Comparison of ENCODE assay signal across 35 cellular contexts in the genomic region with DNA sequence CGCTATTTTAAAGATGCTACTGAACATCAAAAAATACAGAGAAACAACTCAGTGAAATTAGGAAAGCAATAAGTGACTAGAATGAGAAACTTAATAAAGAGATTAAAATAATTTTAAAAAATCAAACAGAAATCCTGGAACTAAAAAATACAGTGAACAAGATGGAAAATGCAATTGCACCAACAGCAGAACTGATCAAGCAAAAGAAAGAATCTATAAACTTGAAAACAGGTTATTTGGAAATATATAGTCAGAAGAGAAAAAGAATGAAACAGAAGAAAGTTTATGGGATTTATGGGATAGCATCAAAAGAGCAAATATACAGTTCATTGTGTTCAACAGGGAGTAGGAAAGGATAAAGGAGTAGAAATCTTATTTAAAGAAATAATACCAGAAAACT.
"Had no signal": no experiment of that assay in that cellular context is flagged by ENCODE, and none has a peak within 500 bp of the region (broad histone marks: within the 10 kb centered on the region; RNA-seq: fewer than 3 reads in every experiment).

No MANE protein-coding gene starts in this region.

- H3K27ac Mint-ChIP-seq: activated B cell treated with CpG ODN at 0.5 μM for 24 hours; activated CD4-positive, alpha-beta memory T cell treated with anti-CD3 and anti-CD28 coated beads for 36 hours; activated CD4-positive, alpha-beta T cell treated with anti-CD3 and anti-CD28 coated beads, Interleukin-2, amount 10 ng/mL, durations not matched to agents 24 days and 14 days; activated CD8-positive, alpha-beta T cell treated with anti-CD3 and anti-CD28 coated beads for 36 hours; activated naive CD4-positive, alpha-beta T cell treated with anti-CD3 and anti-CD28 coated beads for 36 hours; activated naive CD4-positive, alpha-beta T cell treated with anti-CD3 and anti-CD28 coated beads, Interleukin-2, amount 50 U/mL, for 72 hours; activated naive CD8-positive, alpha-beta T cell treated with anti-CD3 and anti-CD28 coated beads for 36 hours; activated T-cell treated with anti-CD3 and anti-CD28 coated beads, Interleukin-2, amount 50 U/mL, for 72 hours; activated T-helper 1 cell treated with anti-CD3 and anti-CD28 coated beads, Interleukin-12 subunit alpha, Interleukin-12 subunit beta, Interleukin-2, Interleukin-4 antibody, amounts not matched to agents 30 ng/mL and 10 ng/mL and 1 ng/mL, durations not matched to agents 14 hours and 24 hours and 36 hours; activated T-helper 17 cell treated with anti-CD3 and anti-CD28 coated beads, Interleukin-2, amount 50 U/mL, for 72 hours; T-helper 2 cell treated with Interferon-gamma antibody and Interleukin-4, amounts not matched to agents 5 μg/mL and 100 μg/mL, for 36 hours had no signal

- ATAC-seq: activated CD8-positive, alpha-beta T cell treated with anti-CD3 and anti-CD28 coated beads for 36 hours; activated naive CD4-positive, alpha-beta T cell treated with anti-CD3 and anti-CD28 coated beads, Interleukin-2, amount 50 U/mL, for 72 hours; activated T-cell treated with anti-CD3 and anti-CD28 coated beads, Interleukin-2, amount 50 U/mL, for 4 hours; activated T-cell treated with anti-CD3 and anti-CD28 coated beads, Interleukin-2, amount 50 U/mL, for 72 hours; activated T-helper 17 cell treated with anti-CD3 and anti-CD28 coated beads, Interleukin-2, amount 50 U/mL, for 72 hours; body of pancreas had no signal

- H3K27ac ChIP-seq: adrenal gland, body of pancreas, brain microvascular endothelial cell, breast epithelium, VCaP had no signal

- H3K4me1 ChIP-seq: adrenal gland, body of pancreas, breast epithelium had no signal

- DNase-seq: activated B cell treated with CpG ODN at 0.5 μM for 24 hours; activated CD4-positive, alpha-beta memory T cell treated with anti-CD3 and anti-CD28 coated beads for 36 hours; activated CD4-positive, alpha-beta T cell treated with anti-CD3 and anti-CD28 coated beads for 4 hours; activated CD4-positive, alpha-beta T cell treated with anti-CD3 and anti-CD28 coated beads, Interleukin-2, amount 10 ng/mL, durations not matched to agents 24 days and 14 days; activated CD4-positive, alpha-beta T cell treated with anti-CD3 and anti-CD28 coated beads, Interleukin-2, amount 50 U/mL, for 1 hour; activated CD4-positive, alpha-beta T cell treated with anti-CD3 and anti-CD28 coated beads, Interleukin-2, amount 50 U/mL, for 4 hours; activated CD4-positive, CD25-positive, alpha-beta regulatory T cell treated with anti-CD3 and anti-CD28 coated beads, Interleukin-2, amount 50 U/mL, for 72 hours; activated CD8-positive, alpha-beta memory T cell treated with anti-CD3 and anti-CD28 coated beads, Interleukin-2, amount 50 U/mL, for 4 hours; activated CD8-positive, alpha-beta T cell treated with anti-CD3 and anti-CD28 coated beads for 36 hours; activated effector memory CD4-positive, alpha-beta T cell treated with anti-CD3 and anti-CD28 coated beads, Interleukin-2, amount 50 U/mL, for 16 hours; activated gamma-delta T cell treated with Interleukin-2 at 50 U/mL for 16 hours; activated naive CD4-positive, alpha-beta T cell; activated naive CD4-positive, alpha-beta T cell treated with anti-CD3 and anti-CD28 coated beads for 36 hours; activated naive CD4-positive, alpha-beta T cell treated with anti-CD3 and anti-CD28 coated beads, Interleukin-2, amount 50 U/mL, for 16 hours; activated naive CD8-positive, alpha-beta T cell treated with anti-CD3 and anti-CD28 coated beads for 36 hours; activated T-cell treated with anti-CD3 and anti-CD28 coated beads for 4 hours; activated T-cell treated with anti-CD3 and anti-CD28 coated beads, Interleukin-2, amount 50 U/mL, for 1 hour; activated T-cell treated with anti-CD3 and anti-CD28 coated beads, Interleukin-2, amount 50 U/mL, for 4 hours; activated T-cell treated with anti-CD3 and anti-CD28 coated beads, Interleukin-2, amount 50 U/mL, for 72 hours; adrenal gland; amniotic stem cell; aorta; body of pancreas; brain microvascular endothelial cell; central memory CD4-positive, alpha-beta T cell; T-helper 2 cell; T-helper 9 cell had no signal

- H3K36me3 ChIP-seq: adrenal gland, brain microvascular endothelial cell, breast epithelium had no signal

- H3K4me3 Mint-ChIP-seq: activated B cell treated with CpG ODN at 0.5 μM for 24 hours; activated CD4-positive, alpha-beta memory T cell treated with anti-CD3 and anti-CD28 coated beads for 36 hours; activated CD4-positive, alpha-beta T cell treated with anti-CD3 and anti-CD28 coated beads, Interleukin-2, amount 10 ng/mL, durations not matched to agents 24 days and 14 days; activated CD8-positive, alpha-beta T cell treated with anti-CD3 and anti-CD28 coated beads for 36 hours; activated naive CD4-positive, alpha-beta T cell treated with anti-CD3 and anti-CD28 coated beads for 36 hours; activated naive CD8-positive, alpha-beta T cell treated with anti-CD3 and anti-CD28 coated beads for 36 hours; activated T-cell treated with anti-CD3 and anti-CD28 coated beads, Interleukin-2, amount 50 U/mL, for 4 hours; activated T-cell treated with anti-CD3 and anti-CD28 coated beads, Interleukin-2, amount 50 U/mL, for 72 hours; activated T-helper 1 cell treated with anti-CD3 and anti-CD28 coated beads, Interleukin-12 subunit alpha, Interleukin-12 subunit beta, Interleukin-2, Interleukin-4 antibody, amounts not matched to agents 30 ng/mL and 10 ng/mL and 1 ng/mL, durations not matched to agents 14 hours and 24 hours and 36 hours; activated T-helper 17 cell treated with anti-CD3 and anti-CD28 coated beads, Interleukin-2, amount 50 U/mL, for 72 hours; T-helper 2 cell treated with Interferon-gamma antibody and Interleukin-4, amounts not matched to agents 5 μg/mL and 100 μg/mL, for 36 hours had no signal

- FAIRE-seq: astrocyte, TTC549 had no signal

- H3K9me3 ChIP-seq: adrenal gland, body of pancreas had no signal

- H3K27me3 ChIP-seq: body of pancreas, brain microvascular endothelial cell, breast epithelium had no signal

- H3K36me3 Mint-ChIP-seq: activated naive CD8-positive, alpha-beta T cell treated with anti-CD3 and anti-CD28 coated beads for 36 hours had no signal

- H3K4me1 Mint-ChIP-seq: activated B cell treated with CpG ODN at 0.5 μM for 24 hours; activated CD4-positive, alpha-beta T cell treated with anti-CD3 and anti-CD28 coated beads, Interleukin-2, amount 10 ng/mL, durations not matched to agents 24 days and 14 days; activated naive CD8-positive, alpha-beta T cell treated with anti-CD3 and anti-CD28 coated beads for 36 hours; activated T-helper 17 cell treated with anti-CD3 and anti-CD28 coated beads, Interleukin-2, amount 50 U/mL, for 72 hours had no signal

- H3K4me3 ChIP-seq: adrenal gland, body of pancreas, breast epithelium had no signal

- H3K27me3 Mint-ChIP-seq: activated CD4-positive, alpha-beta T cell treated with anti-CD3 and anti-CD28 coated beads, Interleukin-2, amount 10 ng/mL, durations not matched to agents 24 days and 14 days had no signal
